29 cellular contexts compared by ENCODE assay signal in genomic region chr3:11006986-11007385, GRCh38. TPM values are rescaled to one million over a fixed set of nuclear protein-coding genes. Genes with fewer than 3 reads are reported as not detected.
"Had no signal": no experiment of that assay in that cellular context is flagged by ENCODE, and none has a peak within 500 bp of the region (broad histone marks: within the 10 kb centered on the region; RNA-seq: fewer than 3 reads in every experiment).

No MANE protein-coding gene starts in this region.

- H3K9me3 ChIP-seq: heart right ventricle, neutrophil, pancreas, right lobe of liver, suprapubic skin, thyroid gland had no signal

- H3K4me1 Mint-ChIP-seq: natural killer cell; stimulated activated naive B cell treated with anti-CD40 and anti-IgM and Interleukin-4, amounts not matched to agents 10 μg/mL and 1 μg/mL and 100 μg/mL, for 72 hours had no signal

- H3K4me1 ChIP-seq: foreskin keratinocyte, suprapubic skin had no signal

- ATAC-seq: esophagus mucosa; foreskin keratinocyte; heart right ventricle; left colon; left ventricle myocardium superior; natural killer cell; pancreas; right lobe of liver; stimulated activated naive B cell treated with anti-CD40 and anti-IgM and Interleukin-4, amounts not matched to agents 10 μg/mL and 1 μg/mL and 100 μg/mL, for 72 hours had no signal

- H3K27ac Mint-ChIP-seq: endodermal cell; memory B cell; natural killer cell; progenitor cell of endocrine pancreas; stimulated activated naive B cell treated with anti-CD40 and anti-IgM and Interleukin-4, amounts not matched to agents 10 μg/mL and 1 μg/mL and 100 μg/mL, for 72 hours; stimulated activated naive CD8-positive, alpha-beta T cell treated with anti-CD3 and anti-CD28 coated beads, Interleukin-15, Interleukin-2, amounts not matched to agents 100 ng/mL and 50 ng/mL, for 24 hours had no signal

- H3K4me3 ChIP-seq: heart right ventricle, lung, pancreas, right lobe of liver, suprapubic skin, thyroid gland had no signal

- H3K27me3 ChIP-seq: pancreas, right lobe of liver, thyroid gland had no signal

- H3K36me3 Mint-ChIP-seq: memory B cell; natural killer cell; stimulated activated naive B cell treated with anti-CD40 and anti-IgM and Interleukin-4, amounts not matched to agents 10 μg/mL and 1 μg/mL and 100 μg/mL, for 72 hours had no signal

- H3K36me3 ChIP-seq: heart right ventricle, neutrophil, pancreas, right lobe of liver, suprapubic skin, thyroid gland had no signal

- H3K4me3 Mint-ChIP-seq: endodermal cell; memory B cell; natural killer cell; stimulated activated naive B cell treated with anti-CD40 and anti-IgM and Interleukin-4, amounts not matched to agents 10 μg/mL and 1 μg/mL and 100 μg/mL, for 72 hours; stimulated activated naive CD8-positive, alpha-beta T cell treated with anti-CD3 and anti-CD28 coated beads, Interleukin-15, Interleukin-2, amounts not matched to agents 100 ng/mL and 50 ng/mL, for 24 hours had no signal

- H3K9me3 Mint-ChIP-seq: endodermal cell; memory B cell; natural killer cell; stimulated activated naive B cell treated with anti-CD40 and anti-IgM and Interleukin-4, amounts not matched to agents 10 μg/mL and 1 μg/mL and 100 μg/mL, for 72 hours; stimulated activated naive CD8-positive, alpha-beta T cell treated with anti-CD3 and anti-CD28 coated beads, Interleukin-15, Interleukin-2, amounts not matched to agents 100 ng/mL and 50 ng/mL, for 24 hours had no signal

- H3K27ac ChIP-seq: epithelial cell of prostate, foreskin keratinocyte, heart right ventricle, neutrophil, pancreas, suprapubic skin, thyroid gland had no signal

- DNase-seq: central memory CD4-positive, alpha-beta T cell; cortex of kidney; effector CD8-positive, alpha-beta T cell; foreskin keratinocyte; glutamatergic neuron; heart right ventricle; hippocampal formation; left colon; left ventricle myocardium superior; natural killer cell; pancreas; right lobe of liver; small intestine; stimulated activated CD4-positive, alpha-beta T cell treated with anti-CD3 and anti-CD28 coated beads, Interleukin-15, amount 100 ng/mL, for 24 hours; stimulated activated CD4-positive, alpha-beta T cell treated with anti-CD3 and anti-CD28 coated beads, Interleukin-2, amount 100 ng/mL, for 48 hours; stimulated activated naive B cell treated with anti-CD40 and anti-IgM and Interleukin-4, amounts not matched to agents 10 μg/mL and 1 μg/mL and 100 μg/mL, for 72 hours; thyroid gland; trophoblast cell had no signal

RNA-seq across cellular contexts. Expression of gene SLC6A1, which starts 14.4 kb away (rescaled TPM):
- total RNA-seq: fibroblast of lung, foreskin keratinocyte, kidney epithelial cell, natural killer cell, progenitor cell of endocrine pancreas had no signal
- polyA plus RNA-seq: fibroblast of lung, foreskin keratinocyte had no signal
